8 cellular contexts compared by ENCODE assay signal in genomic region chr13:19818223-19818842, GRCh38. TPM values are rescaled to one million over a fixed set of nuclear protein-coding genes. Genes with fewer than 3 reads are reported as not detected.
A peak's percentile ranks its signal among the peaks of the same experiment; 100 is the strongest.
DNase-seq lines count a peak whose midpoint lies in the region; ATAC-seq and TF ChIP-seq lines count a peak whose summit lies in the region.

No MANE protein-coding gene starts in this region.

- H3K27me3 Mint-ChIP-seq in activated CD4-positive, alpha-beta memory T cell treated with anti-CD3 and anti-CD28 coated beads, Interleukin-2, amount 10 ng/mL, durations not matched to agents 7 days and 5 days: no peaks in the 10 kb centered on the region

- no peaks in the 10 kb centered on the region for H3K4me1 Mint-ChIP-seq in activated CD4-positive, alpha-beta memory T cell treated with anti-CD3 and anti-CD28 coated beads, Interleukin-2, amount 10 ng/mL, durations not matched to agents 7 days and 5 days

- no peak overlapping the region for H3K4me3 Mint-ChIP-seq in activated CD4-positive, alpha-beta memory T cell treated with anti-CD3 and anti-CD28 coated beads, Interleukin-2, amount 10 ng/mL, durations not matched to agents 7 days and 5 days

- H3K36me3 Mint-ChIP-seq in activated CD4-positive, alpha-beta memory T cell treated with anti-CD3 and anti-CD28 coated beads, Interleukin-2, amount 10 ng/mL, durations not matched to agents 7 days and 5 days (ENCODE audit: low read depth): peaks cover 34% of the 10 kb centered on the region

- no peak overlapping the region for H3K27ac ChIP-seq in esophagus muscularis mucosa (replicated peaks in 1 of 4)
- H3K27ac ChIP-seq in osteoblast (ENCODE audit: low read depth, low read length): no peak overlapping the region
- no peak overlapping the region for H3K27ac ChIP-seq in MM.1S (ENCODE audit: low read length)

- no peaks in the 10 kb centered on the region for H3K9me2 ChIP-seq in MM.1S (replicated peaks; ENCODE audit: insufficient read depth, low read length)

- H4K20me1 ChIP-seq in osteoblast (ENCODE audit: insufficient read depth, low read length) (peaks cover 13% of the 10 kb centered on the region), MM.1S (ENCODE audit: insufficient read depth, low read length) (no peaks in the 10 kb centered on the region)

- H3K9me3 ChIP-seq in esophagus muscularis mucosa: no peaks in the 10 kb centered on the region
- no peaks in the 10 kb centered on the region for H3K9me3 ChIP-seq in osteoblast (ENCODE audit: low read depth, low read length)
- H3K9me3 ChIP-seq in MM.1S (replicated peaks; ENCODE audit: insufficient read depth, low read length): no peaks in the 10 kb centered on the region

- no peaks in the 10 kb centered on the region for H3F3A ChIP-seq in MM.1S (ENCODE audit: insufficient read depth, low read length)

- no peak for TF ChIP-seq EP300 in esophagus muscularis mucosa (IDR thresholded peaks at IDR 0.05)

- H2AFZ ChIP-seq in osteoblast (ENCODE audit: low read length): no peak overlapping the region
- no peak overlapping the region for H2AFZ ChIP-seq in MM.1S (ENCODE audit: low read length)

- peaks cover 8 to 56% (median 29%) of the 10 kb centered on the region in 4 donors for H3K36me3 ChIP-seq in esophagus muscularis mucosa
- peaks cover 22% of the 10 kb centered on the region for H3K36me3 ChIP-seq in osteoblast (ENCODE audit: insufficient read depth, low read length)
- no peaks in the 10 kb centered on the region for H3K36me3 ChIP-seq in MM.1S (replicated peaks; ENCODE audit: insufficient read depth, low read length)

- H3K9me3 Mint-ChIP-seq in activated CD4-positive, alpha-beta memory T cell treated with anti-CD3 and anti-CD28 coated beads, Interleukin-2, amount 10 ng/mL, durations not matched to agents 7 days and 5 days: no peaks in the 10 kb centered on the region

- H3K4me3 ChIP-seq in HFF-Myc (replicated peaks; ENCODE audit: low read depth, low read length): no peak overlapping the region
- no peak overlapping the region for H3K4me3 ChIP-seq in esophagus muscularis mucosa
- H3K4me3 ChIP-seq in osteoblast (ENCODE audit: insufficient read depth, low read length): no peak overlapping the region
- H3K4me3 ChIP-seq in MM.1S (ENCODE audit: low read length): no peak overlapping the region

- CTCF ChIA-PET in activated CD4-positive, alpha-beta memory T cell treated with anti-CD3 and anti-CD28 coated beads, Interleukin-2, amount 10 ng/mL, durations not matched to agents 7 days and 5 days (lab: Charles Lee): interaction anchor here (0.6 to 2.1 kb wide), 4 partner anchors 15 to 25 kb away, joined by 3 to 6 read pairs (median 4); no protein-coding TSS in a partner anchor

- intact Hi-C loops in esophagus muscularis mucosa (cut with DNase I): no loop called here

- POLR2A ChIA-PET in activated CD4-positive, alpha-beta memory T cell treated with anti-CD3 and anti-CD28 coated beads, Interleukin-2, amount 10 ng/mL, durations not matched to agents 7 days and 5 days (lab: Charles Lee): interaction anchor here (1.0 kb wide), 1 partner anchor 45 kb away, joined by 3 read pairs; no protein-coding TSS in a partner anchor

- 73% methylated on average over 3 of the region's 27 CpGs for WGBS in esophagus muscularis mucosa

- H3K27me3 ChIP-seq in esophagus muscularis mucosa: no peaks in the 10 kb centered on the region
- H3K27me3 ChIP-seq in osteoblast (ENCODE audit: insufficient read depth, low read length): no peaks in the 10 kb centered on the region
- no peaks in the 10 kb centered on the region for H3K27me3 ChIP-seq in MM.1S (replicated peaks; ENCODE audit: insufficient read depth, low read length)

- no peak overlapping the region for H3K4me2 ChIP-seq in osteoblast (ENCODE audit: insufficient read depth, low read length)
- H3K4me2 ChIP-seq in MM.1S (ENCODE audit: low read depth, low read length): no peak overlapping the region

- ATAC-seq in HG03342 (IDR thresholded peaks at IDR 0.05; ENCODE audit: unreplicated experiment) (no peak), GM21528 (IDR thresholded peaks at IDR 0.05; ENCODE audit: low FRiP score, unreplicated experiment) (no peak)

- no peaks in the 10 kb centered on the region for H3K4me1 ChIP-seq in esophagus muscularis mucosa
- H3K4me1 ChIP-seq in osteoblast (ENCODE audit: insufficient read depth, low read length): no peaks in the 10 kb centered on the region
- H3K4me1 ChIP-seq in MM.1S (ENCODE audit: low read length): no peaks in the 10 kb centered on the region

- TF ChIP-seq CTCF in HFF-Myc (IDR thresholded peaks at IDR 0.05; ENCODE audit: low read depth, low read length, missing control alignments) (peak; percentile 70), esophagus muscularis mucosa (IDR thresholded peaks at IDR 0.05) (peak; percentile 14 to 51 (median 14)), osteoblast (IDR thresholded peaks at IDR 0.05; ENCODE audit: extremely low read depth, low read depth, low read length) (peak; percentile 32), MM.1S (IDR thresholded peaks at IDR 0.05; ENCODE audit: low read length) (no peak; the same call in 1 of the 2 replicates)

- no peak overlapping the region for H3K9ac ChIP-seq in MM.1S (ENCODE audit: low read length)

- H3K79me2 ChIP-seq in osteoblast (ENCODE audit: insufficient read depth, low read length): no peaks in the 10 kb centered on the region
- no peaks in the 10 kb centered on the region for H3K79me2 ChIP-seq in MM.1S (ENCODE audit: low read length)

- no peak for TF ChIP-seq POLR2A in esophagus muscularis mucosa (IDR thresholded peaks at IDR 0.05; ENCODE audit: low read depth)

- H3K27ac Mint-ChIP-seq in activated CD4-positive, alpha-beta memory T cell treated with anti-CD3 and anti-CD28 coated beads, Interleukin-2, amount 10 ng/mL, durations not matched to agents 7 days and 5 days: no peak overlapping the region

- DNase-seq in HFF-Myc (ENCODE audit: extremely low read depth, low read depth) (no peak), esophagus muscularis mucosa (ENCODE audit: extremely low spot score) (no peak), osteoblast (ENCODE audit: insufficient read length, low spot score, missing footprints) (peak; percentile 69), middle frontal gyrus (ENCODE audit: extremely low spot score, low spot score) (no peak), MM.1S (no peak)
- DNase-seq in activated CD4-positive, alpha-beta memory T cell treated with anti-CD3 and anti-CD28 coated beads, Interleukin-2, amount 10 ng/mL, durations not matched to agents 7 days and 5 days: peak; percentile 42

RNA-seq across cellular contexts. Expression of gene PSPC1, which starts 35.6 kb away (rescaled TPM):
- total RNA-seq in activated CD4-positive, alpha-beta memory T cell treated with anti-CD3 and anti-CD28 coated beads, Interleukin-2, amount 10 ng/mL, durations not matched to agents 7 days and 5 days: 10 to 100 TPM; 66.6 to 69.4 TPM
- total RNA-seq in esophagus muscularis mucosa (10 to 100 TPM; 35.0 to 53.8 (median 48.4) TPM), osteoblast (56.6 and 59.0 TPM in 2 replicates)

RNA-seq across cellular contexts. Expression of gene ZMYM5, which starts 45.1 kb away (rescaled TPM):
- 10 to 100 TPM; 17.1 to 17.3 TPM for total RNA-seq in activated CD4-positive, alpha-beta memory T cell treated with anti-CD3 and anti-CD28 coated beads, Interleukin-2, amount 10 ng/mL, durations not matched to agents 7 days and 5 days
- total RNA-seq in esophagus muscularis mucosa (10 to 100 TPM in 3 of 4 donors, 1 to 10 TPM in 1; 9.7 to 13.4 (median 11.9) TPM), osteoblast (21.8 and 22.8 TPM in 2 replicates)

Comparison
In these comparisons a context has a peak if more than half of its experiments do, and no peak if none do; other contexts are left out.
1. DNase-seq: peak in activated CD4-positive, alpha-beta memory T cell treated with anti-CD3 and anti-CD28 coated beads, Interleukin-2, amount 10 ng/mL, durations not matched to agents 7 days and 5 days (single experiment) and osteoblast (single experiment); none in HFF-Myc (single experiment), esophagus muscularis mucosa (single experiment), middle frontal gyrus (single experiment) and MM.1S (single experiment).